ENCODE assay signal across 8 cellular contexts in genomic region chr11:72827650-72828049, GRCh38. TPM values are rescaled to one million over a fixed set of nuclear protein-coding genes. Genes with fewer than 3 reads are reported as not detected.
DNase-seq lines count a peak whose midpoint lies in the region; ATAC-seq and TF ChIP-seq lines count a peak whose summit lies in the region.
"Not testable (repeated sequence)": the region's sequence is repeated elsewhere in the genome, so short reads cannot be mapped to it uniquely, and the experiment has no call there.

No MANE protein-coding gene starts in this region.

- peaks cover 27% of the 10 kb centered on the region for H3F3A ChIP-seq in MM.1S (ENCODE audit: insufficient read depth, low read length)

- H3K36me3 Mint-ChIP-seq in activated B cell treated with CpG ODN at 0.5 μM for 24 hours (ENCODE audit: low read depth): peaks cover 51% of the 10 kb centered on the region
- H3K36me3 Mint-ChIP-seq in activated naive CD4-positive, alpha-beta T cell treated with anti-CD3 and anti-CD28 coated beads, Interleukin-2, amount 10 ng/mL, durations not matched to agents 7 days and 5 days: peaks cover 52% of the 10 kb centered on the region
- H3K36me3 Mint-ChIP-seq in effector memory CD8-positive, alpha-beta T cell (ENCODE audit: insufficient read depth): peaks cover 53% of the 10 kb centered on the region
- H3K36me3 Mint-ChIP-seq in type B pancreatic cell: not testable (repeated sequence)

- CTCF ChIA-PET in activated B cell treated with CpG ODN at 0.5 μM for 24 hours (lab: Charles Lee): interaction anchor here (1.2 to 5.9 kb wide), 2 partner anchors 102 to 350 kb away, joined by 3 to 75 read pairs; no protein-coding TSS in a partner anchor
- CTCF ChIA-PET in activated naive CD4-positive, alpha-beta T cell treated with anti-CD3 and anti-CD28 coated beads, Interleukin-2, amount 10 ng/mL, durations not matched to agents 7 days and 5 days (lab: Charles Lee): interaction anchor here (0.6 to 11.5 kb wide), 8 partner anchors 10 to 1642 kb away, joined by 3 to 180 read pairs (median 3); no protein-coding TSS in a partner anchor

- H3K79me2 ChIP-seq in MM.1S (ENCODE audit: low read length): not testable (repeated sequence)

- peak overlapping the region; percentile 57 for H3K9ac ChIP-seq in MM.1S (ENCODE audit: low read length)
- H3K9ac ChIP-seq in skeletal muscle satellite cell (ENCODE audit: low read depth, low read length): not testable (repeated sequence)

- peaks cover 32% of the 10 kb centered on the region for H3K4me1 ChIP-seq in MM.1S (ENCODE audit: low read length)
- H3K4me1 ChIP-seq in lower lobe of right lung: peaks cover 37% of the 10 kb centered on the region
- H3K4me1 ChIP-seq in skeletal muscle satellite cell (ENCODE audit: control insufficient read depth, insufficient read depth, low read length): peaks cover 14% of the 10 kb centered on the region

- TF ChIP-seq CTCF in MM.1S (IDR thresholded peaks at IDR 0.05; ENCODE audit: low read length); activated B cell treated with CpG ODN at 0.5 μM for 24 hours (IDR thresholded peaks at IDR 0.05); lower lobe of right lung (IDR thresholded peaks at IDR 0.05); type B pancreatic cell (conservative IDR thresholded peaks at IDR 0.05): not testable (repeated sequence)

- intact Hi-C loops in activated B cell treated with CpG ODN at 0.5 μM for 24 hours (cut with micrococcal nuclease): loop anchor here (10.0 kb wide), 1 partner anchor 557 kb away; no protein-coding TSS in a partner anchor
- intact Hi-C loops in lower lobe of right lung (cut with DNase I): not testable (repeated sequence)

- H3K9me3 Mint-ChIP-seq in activated B cell treated with CpG ODN at 0.5 μM for 24 hours; activated naive CD4-positive, alpha-beta T cell treated with anti-CD3 and anti-CD28 coated beads, Interleukin-2, amount 10 ng/mL, durations not matched to agents 7 days and 5 days; effector memory CD8-positive, alpha-beta T cell; type B pancreatic cell: not testable (repeated sequence)

- peaks cover 42% of the 10 kb centered on the region for H3K4me1 Mint-ChIP-seq in activated B cell treated with CpG ODN at 0.5 μM for 24 hours
- peaks cover 22% of the 10 kb centered on the region for H3K4me1 Mint-ChIP-seq in activated naive CD4-positive, alpha-beta T cell treated with anti-CD3 and anti-CD28 coated beads, Interleukin-2, amount 10 ng/mL, durations not matched to agents 7 days and 5 days
- H3K4me1 Mint-ChIP-seq in effector memory CD8-positive, alpha-beta T cell (ENCODE audit: low read depth in 2 of 2): peaks cover 25 to 32% of the 10 kb centered on the region in 2 donors
- peaks cover 12% of the 10 kb centered on the region for H3K4me1 Mint-ChIP-seq in type B pancreatic cell (ENCODE audit: unreplicated experiment)

- H3K27ac ChIP-seq in MM.1S (ENCODE audit: low read length): peak overlapping the region; percentile 92
- peak overlapping the region; percentile 62 for H3K27ac ChIP-seq in lower lobe of right lung

- H4K20me1 ChIP-seq in MM.1S (ENCODE audit: insufficient read depth, low read length): not testable (repeated sequence)

- not testable (repeated sequence) for H3K9me2 ChIP-seq in MM.1S (replicated peaks; ENCODE audit: insufficient read depth, low read length)

- POLR2A ChIA-PET in activated B cell treated with CpG ODN at 0.5 μM for 24 hours (lab: Charles Lee): interaction anchor here (0.7 to 1.3 kb wide), 5 partner anchors 12 to 350 kb away, joined by 3 to 6 read pairs (median 4); no protein-coding TSS in a partner anchor

- H3K27ac Mint-ChIP-seq in activated B cell treated with CpG ODN at 0.5 μM for 24 hours (peak overlapping the region; percentile 73), type B pancreatic cell (peak overlapping the region; percentile 48)
- H3K27ac Mint-ChIP-seq in activated naive CD4-positive, alpha-beta T cell treated with anti-CD3 and anti-CD28 coated beads, Interleukin-2, amount 10 ng/mL, durations not matched to agents 7 days and 5 days: peak overlapping the region; percentile 75
- H3K27ac Mint-ChIP-seq in effector memory CD8-positive, alpha-beta T cell: peak overlapping the region; percentile 86 to 96

- H2AFZ ChIP-seq in MM.1S (ENCODE audit: low read length): not testable (repeated sequence)

- not testable (repeated sequence) for ATAC-seq in activated B cell treated with CpG ODN at 0.5 μM for 24 hours (ENCODE audit: low read depth); lower lobe of right lung
- ATAC-seq in effector memory CD8-positive, alpha-beta T cell (replicated peaks): peak; percentile 78

- H3K4me3 ChIP-seq in MM.1S (ENCODE audit: low read length): peak overlapping the region; percentile 23; the same call in 1 of the 2 replicates
- not testable (repeated sequence) for H3K4me3 ChIP-seq in lower lobe of right lung; skeletal muscle satellite cell (ENCODE audit: low read length)

- H3K4me3 Mint-ChIP-seq in activated B cell treated with CpG ODN at 0.5 μM for 24 hours; activated naive CD4-positive, alpha-beta T cell treated with anti-CD3 and anti-CD28 coated beads, Interleukin-2, amount 10 ng/mL, durations not matched to agents 7 days and 5 days; type B pancreatic cell: not testable (repeated sequence)
- peak overlapping the region in 1 of 2 donors; percentile 69 for H3K4me3 Mint-ChIP-seq in effector memory CD8-positive, alpha-beta T cell

- not testable (repeated sequence) for H3K9me3 ChIP-seq in MM.1S (replicated peaks; ENCODE audit: insufficient read depth, low read length); lower lobe of right lung; skeletal muscle satellite cell (replicated peaks; ENCODE audit: low read length)

- not testable (repeated sequence) for H3K36me3 ChIP-seq in MM.1S (replicated peaks; ENCODE audit: insufficient read depth, low read length)
- H3K36me3 ChIP-seq in lower lobe of right lung (peaks cover 48% of the 10 kb centered on the region), skeletal muscle satellite cell (ENCODE audit: insufficient read depth, low read length) (peaks cover 13% of the 10 kb centered on the region)

- not testable (repeated sequence) for H3K27me3 ChIP-seq in MM.1S (replicated peaks; ENCODE audit: insufficient read depth, low read length); lower lobe of right lung (ENCODE audit: low read depth); skeletal muscle satellite cell (ENCODE audit: control insufficient read depth, insufficient read depth, low read length)

- DNase-seq in CD1c-positive myeloid dendritic cell (ENCODE audit: extremely low spot score) (peak; percentile 56), MM.1S (peak; percentile 76), lower lobe of right lung (peak; percentile 50)
- not testable (repeated sequence) for DNase-seq in activated B cell treated with CpG ODN at 0.5 μM for 24 hours; activated naive CD4-positive, alpha-beta T cell treated with anti-CD3 and anti-CD28 coated beads, Interleukin-2, amount 10 ng/mL, durations not matched to agents 7 days and 5 days; effector memory CD8-positive, alpha-beta T cell; type B pancreatic cell (ENCODE audit: extremely low spot score, unreplicated experiment)

- not testable (repeated sequence) for H3K27me3 Mint-ChIP-seq in activated B cell treated with CpG ODN at 0.5 μM for 24 hours; activated naive CD4-positive, alpha-beta T cell treated with anti-CD3 and anti-CD28 coated beads, Interleukin-2, amount 10 ng/mL, durations not matched to agents 7 days and 5 days; effector memory CD8-positive, alpha-beta T cell; type B pancreatic cell

- H3K4me2 ChIP-seq in MM.1S (ENCODE audit: low read depth, low read length) (peak overlapping the region; percentile 52; the same call in 1 of the 2 replicates), skeletal muscle satellite cell (ENCODE audit: low read length) (peak overlapping the region; percentile 26)

RNA-seq across cellular contexts. Expression of gene ATG16L2, which starts 13.4 kb away (rescaled TPM):
- total RNA-seq in activated B cell treated with CpG ODN at 0.5 μM for 24 hours (73.5 and 96.7 TPM in 2 replicates), lower lobe of right lung (104 TPM), type B pancreatic cell (ENCODE audit: low replicate concordance) (26.3 and 29.5 TPM in 2 replicates)
- total RNA-seq in skeletal muscle satellite cell (2012; rRNA removed): 6.6 and 7.9 TPM in 2 replicates

RNA-seq across cellular contexts. Expression of gene STARD10, which starts 33.8 kb away (rescaled TPM):
- total RNA-seq in activated B cell treated with CpG ODN at 0.5 μM for 24 hours (42.6 and 46.8 TPM in 2 replicates), lower lobe of right lung (126 TPM), type B pancreatic cell (ENCODE audit: low replicate concordance) (170 and 313 TPM in 2 replicates)
- 4.4 and 4.8 TPM in 2 replicates for total RNA-seq in skeletal muscle satellite cell (2012; rRNA removed)
